ENCODE assay signal across 1 cellular context in genomic region chr3:78580691-78581090, GRCh38.
TF ChIP-seq lines count a peak whose summit lies in the region.

No MANE protein-coding gene starts in this region.

TF ChIP-seq in GM23338, 12 proteins besides CTCF, POLR2A, EP300 and RAD21 (continued from another document):
- TF ChIP-seq ZNF462 (CRISPR knock-in tag; IDR thresholded peaks at IDR 0.05) = no peak
- TF ChIP-seq POLR2AphosphoS5 (IDR thresholded peaks at IDR 0.05; ENCODE audit: low read depth) = no peak
- no peak for TF ChIP-seq JUNB (IDR thresholded peaks at IDR 0.05; ENCODE audit: unreplicated experiment)
- TF ChIP-seq EZH2 (IDR thresholded peaks at IDR 0.05; ENCODE audit: low read depth, unreplicated experiment) = no peak
- no peak for TF ChIP-seq ETS1 (IDR thresholded peaks at IDR 0.05)
- TF ChIP-seq STAT1 (IDR thresholded peaks at IDR 0.05; ENCODE audit: unreplicated experiment) = no peak
- TF ChIP-seq CREB1 (CRISPR knock-in tag; IDR thresholded peaks at IDR 0.05; ENCODE audit: low read depth) = no peak
- TF ChIP-seq ZNF114 (CRISPR knock-in tag; IDR thresholded peaks at IDR 0.05) = no peak
- no peak for TF ChIP-seq NANOG (IDR thresholded peaks at IDR 0.05; ENCODE audit: borderline replicate concordance)
- no peak for TF ChIP-seq EZH2phosphoT487 (IDR thresholded peaks at IDR 0.05; ENCODE audit: unreplicated experiment)
- no peak for TF ChIP-seq ZNF331 (CRISPR knock-in tag; IDR thresholded peaks at IDR 0.05; ENCODE audit: low read depth)
